ENCODE assay signal across 17 cellular contexts in genomic region chr16:90083139-90083538, GRCh38. TPM values are rescaled to one million over a fixed set of nuclear protein-coding genes. Genes with fewer than 3 reads are reported as not detected.
A peak's percentile ranks its signal among the peaks of the same experiment; 100 is the strongest.
DNase-seq lines count a peak whose midpoint lies in the region; ATAC-seq and TF ChIP-seq lines count a peak whose summit lies in the region.
"Had no signal": no experiment of that assay in that cellular context is flagged by ENCODE, and none has a peak within 500 bp of the region (broad histone marks: within the 10 kb centered on the region; RNA-seq: fewer than 3 reads in every experiment).

No MANE protein-coding gene starts in this region.

- no peak overlapping the region for H3K4ac ChIP-seq in mesenchymal stem cell (ENCODE audit: low read depth in 1 of 2, low read length in 2 of 2)

- H3K27ac Mint-ChIP-seq in activated T-cell treated with anti-CD3 and anti-CD28 coated beads, Interleukin-2, amount 50 U/mL, for 24 hours, result peak overlapping the region; percentile 88
- peak overlapping the region; percentile 68 for H3K27ac Mint-ChIP-seq in activated T-helper 1 cell treated with anti-CD3 and anti-CD28 coated beads, Interleukin-12 subunit alpha, Interleukin-12 subunit beta, Interleukin-2, Interleukin-4 antibody, amounts not matched to agents 30 ng/mL and 10 ng/mL and 1 ng/mL, durations not matched to agents 14 hours and 24 hours and 36 hours
- H3K27ac Mint-ChIP-seq in natural killer cell, result peak overlapping the region in 1 of 2 donors; percentile 93
- H3K27ac Mint-ChIP-seq: nephron had no signal

- H3K4me2 ChIP-seq in DOHH2 (ENCODE audit: low read length), result peak overlapping the region; percentile 90; the same call in 1 of the 2 replicates
- H3K4me2 ChIP-seq in mesenchymal stem cell (ENCODE audit: low read length, poor library complexity, severe bottlenecking), result no peak overlapping the region

- no peak overlapping the region for H4K8ac ChIP-seq in mesenchymal stem cell (ENCODE audit: low read length)

- H3K79me1 ChIP-seq in mesenchymal stem cell (replicated peaks; ENCODE audit: low read length, poor library complexity, severe bottlenecking), result no peaks in the 10 kb centered on the region

- H3K18ac ChIP-seq in mesenchymal stem cell (ENCODE audit: low read depth in 1 of 2, low read length in 2 of 2), result no peak overlapping the region

- H2BK5ac ChIP-seq in mesenchymal stem cell (ENCODE audit: low read depth, low read length, poor library complexity, severe bottlenecking), result no peak overlapping the region

- H2BK15ac ChIP-seq in mesenchymal stem cell (ENCODE audit: low read depth, poor library complexity, severe bottlenecking), result no peak overlapping the region

- peaks cover 3% of the 10 kb centered on the region for H3K27me3 Mint-ChIP-seq in activated T-cell treated with anti-CD3 and anti-CD28 coated beads, Interleukin-2, amount 50 U/mL, for 24 hours
- H3K27me3 Mint-ChIP-seq in activated T-helper 1 cell treated with anti-CD3 and anti-CD28 coated beads, Interleukin-12 subunit alpha, Interleukin-12 subunit beta, Interleukin-2, Interleukin-4 antibody, amounts not matched to agents 30 ng/mL and 10 ng/mL and 1 ng/mL, durations not matched to agents 14 hours and 24 hours and 36 hours (ENCODE audit: insufficient read depth), result peaks cover 30% of the 10 kb centered on the region
- H3K27me3 Mint-ChIP-seq in natural killer cell (ENCODE audit: low read depth in 2 of 2), result peaks cover 20% of the 10 kb centered on the region in 2 donors

- TF ChIP-seq CTCF in DOHH2 (IDR thresholded peaks at IDR 0.05; ENCODE audit: low read depth, low read length, poor library complexity, severe bottlenecking) (no peak), natural killer cell (IDR thresholded peaks at IDR 0.05) (no peak)

- H2AFZ ChIP-seq in mesenchymal stem cell (ENCODE audit: low read depth, low read length), result no peak overlapping the region

- H3K36me3 Mint-ChIP-seq in activated T-cell treated with anti-CD3 and anti-CD28 coated beads, Interleukin-2, amount 50 U/mL, for 24 hours (ENCODE audit: low read depth), result no peaks in the 10 kb centered on the region
- H3K36me3 Mint-ChIP-seq in activated T-helper 1 cell treated with anti-CD3 and anti-CD28 coated beads, Interleukin-12 subunit alpha, Interleukin-12 subunit beta, Interleukin-2, Interleukin-4 antibody, amounts not matched to agents 30 ng/mL and 10 ng/mL and 1 ng/mL, durations not matched to agents 14 hours and 24 hours and 36 hours (ENCODE audit: low read depth), result no peaks in the 10 kb centered on the region
- H3K36me3 Mint-ChIP-seq in natural killer cell, result no peaks in the 10 kb centered on the region

- H2BK12ac ChIP-seq in mesenchymal stem cell (ENCODE audit: low read length in 2 of 2), result no peak overlapping the region

- H3K4me3 ChIP-seq in DOHH2 (ENCODE audit: low read length) (no peak overlapping the region), mesenchymal stem cell (ENCODE audit: insufficient read depth in 1 of 2, low read depth in 1 of 2, low read length in 2 of 2) (no peak overlapping the region)

- H3K36me3 ChIP-seq in DOHH2 (ENCODE audit: control insufficient read depth, low read length) (no peaks in the 10 kb centered on the region), mesenchymal stem cell (ENCODE audit: control insufficient read depth in 1 of 2, insufficient read depth in 2 of 2, low read depth in 1 of 2, low read length in 2 of 2) (no peaks in the 10 kb centered on the region)
- H3K36me3 ChIP-seq: right atrium auricular region, upper lobe of left lung had no signal

- H3K27me3 ChIP-seq in DOHH2 (ENCODE audit: control insufficient read depth, low read length) (peaks cover 20% of the 10 kb centered on the region), mesenchymal stem cell (ENCODE audit: control insufficient read depth in 1 of 2, insufficient read depth in 1 of 2, low read length in 2 of 2) (peaks cover 0 to 3% of the 10 kb centered on the region in 2 experiments)
- H3K27me3 ChIP-seq: right atrium auricular region, upper lobe of left lung had no signal

- H3K4me1 Mint-ChIP-seq in activated T-cell treated with anti-CD3 and anti-CD28 coated beads, Interleukin-2, amount 50 U/mL, for 24 hours (ENCODE audit: low read depth), result peaks cover 25% of the 10 kb centered on the region
- H3K4me1 Mint-ChIP-seq in activated T-helper 1 cell treated with anti-CD3 and anti-CD28 coated beads, Interleukin-12 subunit alpha, Interleukin-12 subunit beta, Interleukin-2, Interleukin-4 antibody, amounts not matched to agents 30 ng/mL and 10 ng/mL and 1 ng/mL, durations not matched to agents 14 hours and 24 hours and 36 hours (ENCODE audit: low read depth), result peaks cover 25% of the 10 kb centered on the region
- H3K4me1 Mint-ChIP-seq in natural killer cell, result peaks cover 14 to 18% of the 10 kb centered on the region in 2 donors

- H3K4me3 Mint-ChIP-seq in activated T-cell treated with anti-CD3 and anti-CD28 coated beads, Interleukin-2, amount 50 U/mL, for 24 hours, result peak overlapping the region; percentile 83
- peak overlapping the region; percentile 90 for H3K4me3 Mint-ChIP-seq in activated T-helper 1 cell treated with anti-CD3 and anti-CD28 coated beads, Interleukin-12 subunit alpha, Interleukin-12 subunit beta, Interleukin-2, Interleukin-4 antibody, amounts not matched to agents 30 ng/mL and 10 ng/mL and 1 ng/mL, durations not matched to agents 14 hours and 24 hours and 36 hours
- peak overlapping the region; percentile 99 for H3K4me3 Mint-ChIP-seq in natural killer cell

- no peak for DNase-seq in activated T-cell treated with anti-CD3 and anti-CD28 coated beads, Interleukin-2, amount 50 U/mL, for 24 hours
- no peak for DNase-seq in activated T-cell treated with anti-CD3 and anti-CD28 coated beads, Interleukin-2, amount 50 U/mL, for 1 hour
- no peak for DNase-seq in activated T-helper 1 cell treated with anti-CD3 and anti-CD28 coated beads, Interleukin-12 subunit alpha, Interleukin-12 subunit beta, Interleukin-2, Interleukin-4 antibody, amounts not matched to agents 30 ng/mL and 10 ng/mL and 1 ng/mL, durations not matched to agents 14 hours and 24 hours and 36 hours (ENCODE audit: low spot score)
- DNase-seq in natural killer cell (no peak), NCI-H146 treated with DMSO at 0.1 percent for 48 hours (lab: John Stamatoyannopoulos, UW; ENCODE audit: unreplicated experiment) (no peak), mesenchymal stem cell (no peak)
- no peak for DNase-seq in activated CD8-positive, alpha-beta memory T cell treated with anti-CD3 and anti-CD28 coated beads for 24 hours
- DNase-seq: effector CD8-positive, alpha-beta T cell; NCI-H2081 treated with DMSO at 0.1 percent for 48 hours had no signal

- H3K14ac ChIP-seq in mesenchymal stem cell (ENCODE audit: low read length in 2 of 2), result no peak overlapping the region

- no peak overlapping the region for H3K23ac ChIP-seq in mesenchymal stem cell (ENCODE audit: low read length in 2 of 2)

- no peaks in the 10 kb centered on the region for H4K20me1 ChIP-seq in DOHH2 (ENCODE audit: control insufficient read depth, insufficient read depth, low read depth, low read length)

- H3K9me3 Mint-ChIP-seq in activated T-cell treated with anti-CD3 and anti-CD28 coated beads, Interleukin-2, amount 50 U/mL, for 24 hours, result no peaks in the 10 kb centered on the region
- H3K9me3 Mint-ChIP-seq in activated T-helper 1 cell treated with anti-CD3 and anti-CD28 coated beads, Interleukin-12 subunit alpha, Interleukin-12 subunit beta, Interleukin-2, Interleukin-4 antibody, amounts not matched to agents 30 ng/mL and 10 ng/mL and 1 ng/mL, durations not matched to agents 14 hours and 24 hours and 36 hours, result no peaks in the 10 kb centered on the region
- H3K9me3 Mint-ChIP-seq in natural killer cell, result no peaks in the 10 kb centered on the region

- H3K27ac ChIP-seq in DOHH2 (ENCODE audit: low read depth, low read length) (no peak overlapping the region), mesenchymal stem cell (ENCODE audit: low read length, poor library complexity, severe bottlenecking) (no peak overlapping the region)

- no peak overlapping the region for H3K9ac ChIP-seq in mesenchymal stem cell (ENCODE audit: low read length)

- intact Hi-C loops in activated T-helper 1 cell treated with anti-CD3 and anti-CD28 coated beads, Interleukin-12 subunit alpha, Interleukin-12 subunit beta, Interleukin-2, Interleukin-4 antibody, amounts not matched to agents 30 ng/mL and 10 ng/mL and 1 ng/mL, durations not matched to agents 14 hours and 24 hours and 36 hours (cut with micrococcal nuclease), result no loop called here
- intact Hi-C loops in natural killer cell (cut with micrococcal nuclease), result no loop called here

- 94% methylated on average over 8 of the region's 8 CpGs for WGBS in mesenchymal stem cell

- no peak for ATAC-seq in natural killer cell

- no peaks in the 10 kb centered on the region for H3K9me2 ChIP-seq in DOHH2 (replicated peaks; ENCODE audit: control insufficient read depth, low read length)

- H3K4me1 ChIP-seq in DOHH2 (ENCODE audit: control insufficient read depth, low read length), result peaks cover 12% of the 10 kb centered on the region
- peaks cover 6% of the 10 kb centered on the region for H3K4me1 ChIP-seq in mesenchymal stem cell (ENCODE audit: control insufficient read depth, insufficient read depth, low read depth, low read length)

- no peak overlapping the region for H2BK120ac ChIP-seq in mesenchymal stem cell (ENCODE audit: low read depth, low read length)

- H4K91ac ChIP-seq in mesenchymal stem cell (ENCODE audit: low read length), result no peak overlapping the region

- H3K9me3 ChIP-seq in DOHH2 (ENCODE audit: control insufficient read depth, insufficient read depth, low read length) (no peaks in the 10 kb centered on the region), mesenchymal stem cell (ENCODE audit: control insufficient read depth, low read length) (peaks cover 4% of the 10 kb centered on the region)
- H3K9me3 ChIP-seq: upper lobe of left lung had no signal

- H2AK5ac ChIP-seq in mesenchymal stem cell (ENCODE audit: low read length, severe bottlenecking), result no peak overlapping the region

- no peaks in the 10 kb centered on the region; the same call in 1 of the 2 replicates for H3F3A ChIP-seq in DOHH2 (ENCODE audit: control insufficient read depth, insufficient read depth)

- no peaks in the 10 kb centered on the region for H3K79me2 ChIP-seq in DOHH2 (ENCODE audit: control insufficient read depth, low read length)

RNA-seq across cellular contexts. Expression of gene PRDM7, which starts 6.0 kb away (rescaled TPM):
- total RNA-seq in activated T-helper 1 cell treated with anti-CD3 and anti-CD28 coated beads, Interleukin-12 subunit alpha, Interleukin-12 subunit beta, Interleukin-2, Interleukin-4 antibody, amounts not matched to agents 30 ng/mL and 10 ng/mL and 1 ng/mL, durations not matched to agents 14 hours and 24 hours and 36 hours, result not detected in 2 replicates
- total RNA-seq in natural killer cell, result not detected
- polyA plus RNA-seq in mesenchymal stem cell (2013, experiment 1 of 2), result not detected
- not detected for polyA plus RNA-seq in mesenchymal stem cell (2013, experiment 2 of 2)
- total RNA-seq: bronchial epithelial cell, H4, HT-29, liver, right atrium auricular region, upper lobe of left lung had no signal
- polyA plus RNA-seq: liver had no signal
